In the genomic region with DNA sequence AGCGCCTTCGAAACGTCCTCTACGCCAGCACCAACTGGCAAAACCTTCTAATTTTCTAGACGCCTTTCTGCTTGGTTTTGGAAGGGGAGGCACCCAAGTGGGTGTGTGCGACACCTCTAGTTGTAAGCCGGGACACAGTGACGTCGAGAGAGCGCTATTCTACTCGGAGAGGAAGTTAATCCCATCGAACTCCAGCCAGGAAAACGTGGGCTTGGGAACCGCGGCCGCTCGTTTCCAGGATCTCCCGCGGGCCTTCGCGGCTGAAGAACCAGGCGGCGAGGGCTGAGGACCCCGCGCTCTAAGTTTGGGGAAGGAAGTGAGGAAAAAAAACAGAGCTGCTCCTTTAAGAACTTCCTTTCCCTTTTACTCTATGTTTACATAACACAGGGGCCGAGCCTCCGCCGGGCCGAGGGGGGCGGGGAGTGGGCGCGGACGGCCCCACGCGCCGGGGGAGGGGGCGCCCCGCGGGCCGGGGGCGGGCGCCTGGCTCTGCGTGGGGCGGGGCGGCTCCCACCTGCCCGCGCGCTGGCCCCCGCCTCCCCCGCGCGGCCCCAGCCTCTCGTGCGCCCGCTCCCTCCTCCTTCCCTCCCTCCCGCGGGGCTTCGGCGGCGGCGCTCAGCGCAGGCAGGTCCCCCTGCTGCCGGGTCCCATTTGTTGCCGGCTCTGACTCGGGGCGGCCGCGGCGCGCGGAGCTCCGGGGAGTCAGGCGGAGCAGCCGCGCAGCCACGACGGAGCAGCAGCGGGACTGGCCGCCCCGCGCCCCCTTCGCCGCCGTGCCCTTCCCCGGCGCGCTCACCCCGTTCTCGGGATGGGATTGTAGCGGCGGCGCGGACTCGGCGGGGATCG, we compare ENCODE assay signal across 8 cellular contexts. TPM values are rescaled to one million over a fixed set of nuclear protein-coding genes. Genes with fewer than 3 reads are reported as not detected.
DNase-seq lines count a peak whose midpoint lies in the region; ATAC-seq and TF ChIP-seq lines count a peak whose summit lies in the region.

A gene with protein sequence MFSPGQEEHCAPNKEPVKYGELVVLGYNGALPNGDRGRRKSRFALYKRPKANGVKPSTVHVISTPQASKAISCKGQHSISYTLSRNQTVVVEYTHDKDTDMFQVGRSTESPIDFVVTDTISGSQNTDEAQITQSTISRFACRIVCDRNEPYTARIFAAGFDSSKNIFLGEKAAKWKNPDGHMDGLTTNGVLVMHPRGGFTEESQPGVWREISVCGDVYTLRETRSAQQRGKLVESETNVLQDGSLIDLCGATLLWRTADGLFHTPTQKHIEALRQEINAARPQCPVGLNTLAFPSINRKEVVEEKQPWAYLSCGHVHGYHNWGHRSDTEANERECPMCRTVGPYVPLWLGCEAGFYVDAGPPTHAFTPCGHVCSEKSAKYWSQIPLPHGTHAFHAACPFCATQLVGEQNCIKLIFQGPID (plus strand): TSS at position 647 of the 846 bp plus-strand sequence. CDS start 250 bp downstream, outside the sequence.

- H3K4me1 ChIP-seq in ectodermal cell (ENCODE audit: control insufficient read depth, insufficient read depth, low read length) = peaks cover 8% of the 10 kb centered on the region

- DNase-seq in AG09309 (ENCODE audit: low read depth) = no peak
- DNase-seq in GM19240 (ENCODE audit: insufficient read length, low spot score) = peak; percentile 15
- DNase-seq in NCI-H82 (lab: John Stamatoyannopoulos, UW) = peak; percentile 100
- DNase-seq in activated CD8-positive, alpha-beta memory T cell treated with anti-CD3 and anti-CD28 coated beads for 1 hour (ENCODE audit: extremely low read depth in 1 of 2, low read depth in 1 of 2) = peak; percentile 45 to 69
- DNase-seq in lung microvascular endothelial cell (ENCODE audit: low read depth in 2 of 2) = peak; percentile 70 to 84
- DNase-seq in stimulated activated CD4-positive, alpha-beta T cell treated with anti-CD3 and anti-CD28 coated beads, TNF-alpha, amount 100 ng/mL, for 24 hours (ENCODE audit: low read depth in 3 of 3) = peak; percentile 35 to 62 (median 52)

- H3K36me3 ChIP-seq in ectodermal cell (ENCODE audit: control insufficient read depth, insufficient read depth, low read length) = no peaks in the 10 kb centered on the region

- peak; percentile 77 for ATAC-seq in HG03442 (IDR thresholded peaks at IDR 0.05; ENCODE audit: unreplicated experiment)

- H3K27ac ChIP-seq in ectodermal cell (ENCODE audit: insufficient read depth, low read depth, low read length, poor library complexity, severe bottlenecking) = peak within 1 kb of the TSS; percentile 60

- H3K27me3 ChIP-seq in ectodermal cell (ENCODE audit: control insufficient read depth, insufficient read depth, low read length, poor library complexity, severe bottlenecking) = no peaks in the 10 kb centered on the region

- TF ChIP-seq CTCF in AG09309 (IDR thresholded peaks at IDR 0.05; ENCODE audit: control insufficient read depth, insufficient read depth, low read depth, low read length, missing control alignments) = peak; percentile 27

- WGBS in ectodermal cell, 2 experiments = 0% methylated on average over 95 to 96 of the region's 96 CpGs

- H3K4me3 ChIP-seq in AG09309 (ENCODE audit: control insufficient read depth, low read depth, low read length) (peak within 1 kb of the TSS; percentile 62), ectodermal cell (ENCODE audit: insufficient read depth, low read depth, low read length) (peak within 1 kb of the TSS; percentile 81)

- H3K9me3 ChIP-seq in ectodermal cell (ENCODE audit: control insufficient read depth, low read length) = no peaks in the 10 kb centered on the region

RNA-seq across cellular contexts. Expression of the gene that starts here (rescaled TPM):
- 21.3 TPM for polyA plus RNA-seq in ectodermal cell (2013, experiment 1 of 4)
- 26.3 TPM for polyA plus RNA-seq in ectodermal cell (2013, experiment 2 of 4)
- polyA plus RNA-seq in ectodermal cell (2013, experiment 3 of 4) = 13.0 TPM
- polyA plus RNA-seq in ectodermal cell (2013, experiment 4 of 4) = 11.8 TPM
- 6.1 and 17.5 TPM in 2 replicates for total RNA-seq in lung microvascular endothelial cell
